ENCODE assay signal across 10 cellular contexts in the genomic region with DNA sequence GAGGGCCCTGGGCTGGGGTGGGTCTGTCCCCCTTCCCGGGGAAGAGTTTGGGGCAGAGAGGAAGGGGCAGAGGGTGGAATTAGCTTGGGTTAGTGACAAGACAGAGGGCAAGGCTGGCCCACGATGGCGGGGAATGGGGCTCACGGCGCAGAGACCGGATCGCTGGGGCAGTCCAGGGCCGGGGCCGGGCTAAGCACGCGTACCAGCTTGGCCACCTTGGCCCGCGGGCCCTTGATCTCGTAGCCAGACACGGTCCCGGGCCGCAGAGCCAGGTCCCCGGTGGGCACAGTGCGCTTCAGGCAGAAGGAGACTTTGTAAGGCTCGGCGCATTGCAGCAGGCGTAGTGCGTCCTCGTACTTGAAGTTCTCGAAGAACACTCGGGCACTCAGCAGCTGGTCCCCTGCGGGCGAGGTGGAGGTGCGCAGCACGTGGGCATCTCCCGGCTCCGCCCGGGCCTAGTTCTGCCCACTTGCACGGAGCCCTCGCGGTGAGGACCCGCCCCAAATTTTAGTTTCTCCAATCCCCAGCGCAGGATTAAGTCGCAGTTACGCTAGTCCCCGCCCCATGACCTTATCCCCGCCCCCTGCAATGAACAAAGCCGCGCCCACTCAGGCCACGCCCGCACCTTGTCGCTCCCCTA. TPM values are rescaled to one million over a fixed set of nuclear protein-coding genes. Genes with fewer than 3 reads are reported as not detected.
DNase-seq lines count a peak whose midpoint lies in the region; ATAC-seq, FAIRE-seq and TF ChIP-seq lines count a peak whose summit lies in the region.
"Had no signal": no experiment of that assay in that cellular context is flagged by ENCODE, and none has a peak within 500 bp of the region (broad histone marks: within the 10 kb centered on the region; RNA-seq: fewer than 3 reads in every experiment).

No MANE protein-coding gene starts in this region.

- peak; percentile 1 for DNase-seq in NCI-H1092 treated with DMSO at 0.1 percent for 48 hours (lab: John Stamatoyannopoulos, UW)
- no peak for DNase-seq in NCI-H1092 (lab: John Stamatoyannopoulos, UW)
- peak; percentile 47 for DNase-seq in activated T-helper 1 cell treated with anti-CD3 and anti-CD28 coated beads, Interleukin-12 subunit alpha, Interleukin-12 subunit beta, Interleukin-2, Interleukin-4 antibody, amounts not matched to agents 30 ng/mL and 10 ng/mL and 1 ng/mL, durations not matched to agents 14 hours and 24 hours and 36 hours (ENCODE audit: low spot score)
- DNase-seq in iris pigment epithelial cell (ENCODE audit: low read depth) = peak; percentile 53
- DNase-seq in stimulated activated CD8-positive, alpha-beta memory T cell treated with anti-CD3 and anti-CD28 coated beads, Interleukin-4, amount 100 ng/mL, for 48 hours = peak; percentile 76
- no peak for DNase-seq in sigmoid colon
- DNase-seq in urothelium cell line (ENCODE audit: low spot score) = no peak

- no peak overlapping the region for H3K27ac ChIP-seq in sigmoid colon
- H3K27ac ChIP-seq: 22Rv1 had no signal

- H3K36me3 Mint-ChIP-seq in activated T-helper 1 cell treated with anti-CD3 and anti-CD28 coated beads, Interleukin-12 subunit alpha, Interleukin-12 subunit beta, Interleukin-2, Interleukin-4 antibody, amounts not matched to agents 30 ng/mL and 10 ng/mL and 1 ng/mL, durations not matched to agents 14 hours and 24 hours and 36 hours (ENCODE audit: low read depth) = no peaks in the 10 kb centered on the region
- H3K36me3 Mint-ChIP-seq: IgD-negative memory B cell had no signal

- no peak for ATAC-seq in HG02642 (IDR thresholded peaks at IDR 0.05; ENCODE audit: poor library complexity, unreplicated experiment)

- TF ChIP-seq CTCF in sigmoid colon (IDR thresholded peaks at IDR 0.05) = no peak

- no peak for TF ChIP-seq EP300 in sigmoid colon (IDR thresholded peaks at IDR 0.05)

- H3K4me1 ChIP-seq in sigmoid colon = peaks cover 0 to 10% (median 8%) of the 10 kb centered on the region in 4 donors

- H3K4me3 ChIP-seq in sigmoid colon = peak overlapping the region in 2 of 4 donors; percentile 10 to 18

- no peaks in the 10 kb centered on the region for H3K9me3 Mint-ChIP-seq in activated T-helper 1 cell treated with anti-CD3 and anti-CD28 coated beads, Interleukin-12 subunit alpha, Interleukin-12 subunit beta, Interleukin-2, Interleukin-4 antibody, amounts not matched to agents 30 ng/mL and 10 ng/mL and 1 ng/mL, durations not matched to agents 14 hours and 24 hours and 36 hours
- H3K9me3 Mint-ChIP-seq: IgD-negative memory B cell had no signal

- H3K36me3 ChIP-seq in sigmoid colon = no peaks in the 10 kb centered on the region

- H3K27me3 Mint-ChIP-seq in activated T-helper 1 cell treated with anti-CD3 and anti-CD28 coated beads, Interleukin-12 subunit alpha, Interleukin-12 subunit beta, Interleukin-2, Interleukin-4 antibody, amounts not matched to agents 30 ng/mL and 10 ng/mL and 1 ng/mL, durations not matched to agents 14 hours and 24 hours and 36 hours (ENCODE audit: insufficient read depth) = peaks cover 7% of the 10 kb centered on the region

- no peak overlapping the region for H3K4me3 Mint-ChIP-seq in activated T-helper 1 cell treated with anti-CD3 and anti-CD28 coated beads, Interleukin-12 subunit alpha, Interleukin-12 subunit beta, Interleukin-2, Interleukin-4 antibody, amounts not matched to agents 30 ng/mL and 10 ng/mL and 1 ng/mL, durations not matched to agents 14 hours and 24 hours and 36 hours

- no peak overlapping the region for H3K27ac Mint-ChIP-seq in activated T-helper 1 cell treated with anti-CD3 and anti-CD28 coated beads, Interleukin-12 subunit alpha, Interleukin-12 subunit beta, Interleukin-2, Interleukin-4 antibody, amounts not matched to agents 30 ng/mL and 10 ng/mL and 1 ng/mL, durations not matched to agents 14 hours and 24 hours and 36 hours
- H3K27ac Mint-ChIP-seq: IgD-negative memory B cell had no signal

- H3K4me1 Mint-ChIP-seq in activated T-helper 1 cell treated with anti-CD3 and anti-CD28 coated beads, Interleukin-12 subunit alpha, Interleukin-12 subunit beta, Interleukin-2, Interleukin-4 antibody, amounts not matched to agents 30 ng/mL and 10 ng/mL and 1 ng/mL, durations not matched to agents 14 hours and 24 hours and 36 hours (ENCODE audit: low read depth) = peaks cover 17% of the 10 kb centered on the region

- H3K27me3 ChIP-seq in sigmoid colon = no peaks in the 10 kb centered on the region

- H3K9me3 ChIP-seq in sigmoid colon = no peaks in the 10 kb centered on the region

- no peak for TF ChIP-seq POLR2A in sigmoid colon (IDR thresholded peaks at IDR 0.05)

- FAIRE-seq in urothelium cell line (lab: Jason Lieb, UNC) = no peak

- 44 to 59% methylated on average over 47 of the region's 47 CpGs for WGBS in sigmoid colon, 2 donors

- intact Hi-C loops in activated T-helper 1 cell treated with anti-CD3 and anti-CD28 coated beads, Interleukin-12 subunit alpha, Interleukin-12 subunit beta, Interleukin-2, Interleukin-4 antibody, amounts not matched to agents 30 ng/mL and 10 ng/mL and 1 ng/mL, durations not matched to agents 14 hours and 24 hours and 36 hours (cut with micrococcal nuclease) = no loop called here
- intact Hi-C loops in sigmoid colon (cut with DNase I) = no loop called here

RNA-seq across cellular contexts. Expression of gene HIPK4, which starts 8.6 kb away (rescaled TPM):
- total RNA-seq in activated T-helper 1 cell treated with anti-CD3 and anti-CD28 coated beads, Interleukin-12 subunit alpha, Interleukin-12 subunit beta, Interleukin-2, Interleukin-4 antibody, amounts not matched to agents 30 ng/mL and 10 ng/mL and 1 ng/mL, durations not matched to agents 14 hours and 24 hours and 36 hours = not detected in 2 replicates
- total RNA-seq in sigmoid colon = under 1 TPM in 2 of 4 donors, not detected in 2; 0.14 to 0.36 TPM
- under 1 TPM in 1 of 3 donors, not detected in 2; 0.06 TPM for polyA plus RNA-seq in sigmoid colon

RNA-seq across cellular contexts. Expression of gene PRX, which starts 14.6 kb away (rescaled TPM):
- 0.99 and 1.7 TPM in 2 replicates for total RNA-seq in activated T-helper 1 cell treated with anti-CD3 and anti-CD28 coated beads, Interleukin-12 subunit alpha, Interleukin-12 subunit beta, Interleukin-2, Interleukin-4 antibody, amounts not matched to agents 30 ng/mL and 10 ng/mL and 1 ng/mL, durations not matched to agents 14 hours and 24 hours and 36 hours
- 1 to 10 TPM; 3.5 to 8.6 (median 5.0) TPM for total RNA-seq in sigmoid colon
- polyA plus RNA-seq in sigmoid colon = 1 to 10 TPM in 2 of 3 donors, under 1 TPM in 1; 0.69 to 2.0 (median 1.8) TPM

RNA-seq across cellular contexts. Expression of gene SERTAD1, which starts 27.3 kb away (rescaled TPM):
- 18.3 and 19.4 TPM in 2 replicates for total RNA-seq in activated T-helper 1 cell treated with anti-CD3 and anti-CD28 coated beads, Interleukin-12 subunit alpha, Interleukin-12 subunit beta, Interleukin-2, Interleukin-4 antibody, amounts not matched to agents 30 ng/mL and 10 ng/mL and 1 ng/mL, durations not matched to agents 14 hours and 24 hours and 36 hours
- total RNA-seq in sigmoid colon = 10 to 100 TPM; 10.2 to 29.2 (median 15.7) TPM
- polyA plus RNA-seq in sigmoid colon = 10 to 100 TPM; 14.4 to 44.4 (median 24.0) TPM

RNA-seq across cellular contexts. Expression of gene SERTAD3, which starts 45.6 kb away (rescaled TPM):
- total RNA-seq in activated T-helper 1 cell treated with anti-CD3 and anti-CD28 coated beads, Interleukin-12 subunit alpha, Interleukin-12 subunit beta, Interleukin-2, Interleukin-4 antibody, amounts not matched to agents 30 ng/mL and 10 ng/mL and 1 ng/mL, durations not matched to agents 14 hours and 24 hours and 36 hours = 6.4 and 10.0 TPM in 2 replicates
- 10 to 100 TPM; 15.5 to 34.2 (median 26.0) TPM for total RNA-seq in sigmoid colon
- 10 to 100 TPM; 28.9 to 60.7 (median 30.4) TPM for polyA plus RNA-seq in sigmoid colon

RNA-seq across cellular contexts. Expression of gene PLD3, which starts 50.0 kb away (rescaled TPM):
- total RNA-seq in activated T-helper 1 cell treated with anti-CD3 and anti-CD28 coated beads, Interleukin-12 subunit alpha, Interleukin-12 subunit beta, Interleukin-2, Interleukin-4 antibody, amounts not matched to agents 30 ng/mL and 10 ng/mL and 1 ng/mL, durations not matched to agents 14 hours and 24 hours and 36 hours = 45.0 and 45.3 TPM in 2 replicates
- total RNA-seq in sigmoid colon = 100 to 1,000 TPM; 164 to 270 (median 230) TPM
- polyA plus RNA-seq in sigmoid colon = 100 to 1,000 TPM in 2 of 3 donors, 10 to 100 TPM in 1; 48.0 to 121 (median 118) TPM

Comparison
In these comparisons a context has a peak if more than half of its experiments do, and no peak if none do; other contexts are left out.
1. DNase-seq: peak in NCI-H1092 treated with DMSO at 0.1 percent for 48 hours (single experiment), activated T-helper 1 cell treated with anti-CD3 and anti-CD28 coated beads, Interleukin-12 subunit alpha, Interleukin-12 subunit beta, Interleukin-2, Interleukin-4 antibody, amounts not matched to agents 30 ng/mL and 10 ng/mL and 1 ng/mL, durations not matched to agents 14 hours and 24 hours and 36 hours (single experiment), iris pigment epithelial cell (single experiment) and stimulated activated CD8-positive, alpha-beta memory T cell treated with anti-CD3 and anti-CD28 coated beads, Interleukin-4, amount 100 ng/mL, for 48 hours (single experiment); none in NCI-H1092 (single experiment), sigmoid colon (single experiment) and urothelium cell line (single experiment).